Comparison of ENCODE assay signal across 25 cellular contexts in genomic region chr15:96213045-96213444, GRCh38.
"Had no signal": no experiment of that assay in that cellular context is flagged by ENCODE, and none has a peak within 500 bp of the region (broad histone marks: within the 10 kb centered on the region; RNA-seq: fewer than 3 reads in every experiment).

No MANE protein-coding gene starts in this region.

- DNase-seq: activated CD4-positive, alpha-beta T cell treated with anti-CD3 and anti-CD28 coated beads for 36 hours; activated CD4-positive, alpha-beta T cell treated with anti-CD3 and anti-CD28 coated beads, Interleukin-2, amount 10 ng/mL, durations not matched to agents 7 days and 5 days; activated CD4-positive, alpha-beta T cell treated with anti-CD3 and anti-CD28 coated beads, Interleukin-2, amount 50 U/mL, for 48 hours; activated CD8-positive, alpha-beta T cell treated with anti-CD3 and anti-CD28 coated beads, Interleukin-2, amount 10 ng/mL, durations not matched to agents 7 days and 5 days; activated gamma-delta T cell; activated naive CD4-positive, alpha-beta T cell treated with Interleukin-2 at 50 U/mL for 16 hours; activated naive CD8-positive, alpha-beta T cell treated with anti-CD3 and anti-CD28 coated beads, Interleukin-2, amount 10 ng/mL, durations not matched to agents 7 days and 5 days; activated T-cell treated with anti-CD3 and anti-CD28 coated beads, Interleukin-2, amount 50 U/mL, for 24 hours; amygdala; Karpas-422; KBM-7; MG63; NCI-H1105; NCI-H1417 treated with DMSO at 0.1 percent for 48 hours; NCI-H1694; NCI-H1930; NCI-H345; NCI-H524 treated with DMSO at 0.1 percent for 48 hours; NK-92 treated with Interleukin-12 subunit alpha and Interleukin-12 subunit beta, amount 100 ng/mL, for 24 hours; Right ventricle myocardium superior; T1000 had no signal

- H3K9me3 ChIP-seq: ascending aorta had no signal

- H3K27me3 ChIP-seq: ascending aorta, cardiac muscle cell, MG63 had no signal

- H3K4me3 ChIP-seq: ascending aorta, cardiac muscle cell, coronary artery, MG63 had no signal

- ATAC-seq: activated CD4-positive, alpha-beta T cell treated with anti-CD3 and anti-CD28 coated beads for 36 hours; activated CD4-positive, CD25-positive, alpha-beta regulatory T cell treated with anti-CD3 and anti-CD28 coated beads, Interleukin-2, amount 50 U/mL, for 24 hours; activated CD8-positive, alpha-beta T cell treated with anti-CD3 and anti-CD28 coated beads, Interleukin-2, amount 10 ng/mL, durations not matched to agents 7 days and 5 days had no signal

- H3K36me3 ChIP-seq: ascending aorta, cardiac muscle cell, MG63 had no signal

- H3K4me1 ChIP-seq: ascending aorta had no signal

- H3K27ac ChIP-seq: ascending aorta, cardiac muscle cell, coronary artery had no signal
